ENCODE assay signal across 9 cellular contexts in the genomic region with DNA sequence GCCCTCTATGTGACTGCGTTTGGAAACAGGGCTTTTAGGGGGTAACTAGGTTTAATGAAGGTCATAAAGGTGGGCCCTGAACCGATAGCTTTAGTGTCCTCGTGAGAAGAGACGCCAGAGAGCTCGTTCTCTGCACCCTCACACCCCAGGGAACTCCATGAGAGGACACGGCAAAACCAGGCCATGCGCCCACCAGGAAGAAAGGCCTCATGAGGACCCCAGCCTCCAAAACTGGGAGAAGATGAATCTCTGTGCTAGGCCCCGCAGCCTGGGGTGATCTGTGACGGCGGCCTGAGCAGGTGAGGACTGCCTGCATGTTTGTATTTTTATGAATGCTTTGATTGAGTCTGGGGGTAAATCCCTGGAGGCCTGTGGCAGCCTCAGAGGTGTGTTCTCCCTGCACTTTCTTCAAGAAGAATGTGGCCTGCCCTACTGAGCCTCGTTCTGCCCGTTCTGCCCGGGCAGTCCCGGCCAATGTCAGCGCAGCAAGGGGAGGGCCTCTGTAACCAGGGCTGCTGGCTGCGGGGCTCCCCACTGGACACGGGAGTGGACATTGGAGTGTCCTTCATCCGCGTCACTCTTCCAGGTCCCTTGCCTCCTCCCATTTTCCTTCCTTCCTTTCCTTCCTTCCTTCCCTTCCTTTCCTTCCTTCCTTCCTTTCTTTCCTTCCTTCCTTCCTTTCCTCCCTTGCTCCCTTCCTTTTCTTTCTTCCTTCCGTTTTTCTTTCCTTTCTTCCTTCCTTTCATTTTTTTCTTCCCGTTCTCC. TPM values are rescaled to one million over a fixed set of nuclear protein-coding genes. Genes with fewer than 3 reads are reported as not detected.
DNase-seq lines count a peak whose midpoint lies in the region; ATAC-seq and TF ChIP-seq lines count a peak whose summit lies in the region.
"Had no signal": no experiment of that assay in that cellular context is flagged by ENCODE, and none has a peak within 500 bp of the region (broad histone marks: within the 10 kb centered on the region; RNA-seq: fewer than 3 reads in every experiment).

No MANE protein-coding gene starts in this region.

- H2AFZ ChIP-seq in PC-9 (no peak overlapping the region), parathyroid adenoma (peak overlapping the region; percentile 53)

- H3K27ac ChIP-seq in CD4-positive, alpha-beta memory T cell (ENCODE audit: low read depth, low read length) = peak overlapping the region; percentile 4
- H3K27ac ChIP-seq in PC-9 = peak overlapping the region; percentile 94
- peak overlapping the region; percentile 86 for H3K27ac ChIP-seq in epithelial cell of prostate
- H3K27ac ChIP-seq in parathyroid adenoma = peak overlapping the region; percentile 100
- H3K27ac ChIP-seq in effector memory CD4-positive, alpha-beta T cell (ENCODE audit: insufficient read depth, low read length, poor library complexity, severe bottlenecking) = no peak overlapping the region
- H3K27ac ChIP-seq: cardiac muscle cell had no signal

- ATAC-seq in GM19397 (IDR thresholded peaks at IDR 0.05; ENCODE audit: unreplicated experiment) = no peak

- H3K27me3 ChIP-seq in CD4-positive, alpha-beta memory T cell (ENCODE audit: insufficient read depth, low read length) = no peaks in the 10 kb centered on the region
- H3K27me3 ChIP-seq in PC-9 (ENCODE audit: insufficient read depth, low read depth) = no peaks in the 10 kb centered on the region
- H3K27me3 ChIP-seq in parathyroid adenoma (ENCODE audit: control insufficient read depth, insufficient read depth, low read length) = no peaks in the 10 kb centered on the region
- H3K27me3 ChIP-seq in effector memory CD4-positive, alpha-beta T cell (replicated peaks; ENCODE audit: control insufficient read depth, insufficient read depth, low read length, poor library complexity, severe bottlenecking) = no peaks in the 10 kb centered on the region
- H3K27me3 ChIP-seq: cardiac muscle cell had no signal

- CTCF ChIA-PET in CD4-positive, alpha-beta memory T cell (lab: Charles Lee; ENCODE audit: partially characterized antibody) = interaction anchor here (0.6 to 7.8 kb wide), 12 partner anchors 12 to 152 kb away, joined by 3 to 90 read pairs (median 5); a partner anchor contains a TSS
- CTCF ChIA-PET in PC-9 (lab: Charles Lee) = interaction anchor here (0.5 kb wide), 1 partner anchor 107 kb away, joined by 4 read pairs; no protein-coding TSS in a partner anchor

- H3K4me1 ChIP-seq in CD4-positive, alpha-beta memory T cell (ENCODE audit: insufficient read depth, low read length) = peaks cover 35% of the 10 kb centered on the region
- peaks cover 32% of the 10 kb centered on the region for H3K4me1 ChIP-seq in PC-9 (replicated peaks; ENCODE audit: insufficient read depth)
- H3K4me1 ChIP-seq in parathyroid adenoma = peaks cover 41% of the 10 kb centered on the region
- H3K4me1 ChIP-seq in effector memory CD4-positive, alpha-beta T cell (ENCODE audit: control insufficient read depth, insufficient read depth, low read length, poor library complexity, severe bottlenecking) = peaks cover 11% of the 10 kb centered on the region

- H3K36me3 Mint-ChIP-seq in CD4-positive, alpha-beta memory T cell = peaks cover 0 to 7% of the 10 kb centered on the region in 2 donors

- no peaks in the 10 kb centered on the region for H3K9me3 Mint-ChIP-seq in CD4-positive, alpha-beta memory T cell

- no peaks in the 10 kb centered on the region for H3K9me2 ChIP-seq in PC-9 (ENCODE audit: insufficient read depth)

- H3K4me3 Mint-ChIP-seq in CD4-positive, alpha-beta memory T cell = peak overlapping the region in 2 of 8 donors; percentile 5 to 10

- intact Hi-C loops in CD4-positive, alpha-beta memory T cell (cut with micrococcal nuclease) = loop anchor here (1.0 to 2.0 kb wide), 5 partner anchors 7 to 153 kb away; a partner anchor contains a TSS
- intact Hi-C loops in PC-9 (cut with micrococcal nuclease; ENCODE audit: unreplicated experiment) = loop anchor here (1.0 to 5.0 kb wide), 6 partner anchors 34 to 247 kb away; a partner anchor contains a TSS

- TSS peak; percentile 86 for BruUV-seq in PC-9 (replicated peaks; lab: Mats Ljungman, UMichigan)

- H3K36me3 ChIP-seq in CD4-positive, alpha-beta memory T cell (ENCODE audit: insufficient read depth, low read length) = no peaks in the 10 kb centered on the region
- H3K36me3 ChIP-seq in PC-9 (ENCODE audit: low read depth) (no peaks in the 10 kb centered on the region), parathyroid adenoma (ENCODE audit: control insufficient read depth, insufficient read depth, low read length) (no peaks in the 10 kb centered on the region)
- no peaks in the 10 kb centered on the region for H3K36me3 ChIP-seq in effector memory CD4-positive, alpha-beta T cell (ENCODE audit: control insufficient read depth, insufficient read depth, low read length)

- H3K4me2 ChIP-seq in PC-9 = peak overlapping the region; percentile 66
- peak overlapping the region; percentile 25 for H3K4me2 ChIP-seq in parathyroid adenoma (ENCODE audit: low read length)

- POLR2A ChIA-PET in CD4-positive, alpha-beta memory T cell (lab: Charles Lee; ENCODE audit: partially characterized antibody) = interaction anchor here (1.0 to 6.7 kb wide), 5 partner anchors 8 to 106 kb away, joined by 3 to 47 read pairs (median 3); no protein-coding TSS in a partner anchor
- POLR2A ChIA-PET in PC-9 (lab: Charles Lee; ENCODE audit: unreplicated experiment) = interaction anchor here (0.6 kb wide), 1 partner anchor 37 kb away, joined by 6 read pairs; no protein-coding TSS in a partner anchor

- no peak for DNase-seq in CD4-positive, alpha-beta memory T cell
- DNase-seq in PC-9 = peak in 1 of 2 experiments; percentile 73
- no peak for DNase-seq in epithelial cell of prostate (ENCODE audit: low read depth, low spot score)
- no peak for DNase-seq in iPS-NIHi11 (ENCODE audit: low spot score)
- no peak for DNase-seq in ecto neural progenitor cell (ENCODE audit: low spot score)
- no peak for DNase-seq in effector memory CD4-positive, alpha-beta T cell

- TF ChIP-seq CTCF in PC-9 (conservative IDR thresholded peaks at IDR 0.05) (no peak), parathyroid adenoma (IDR thresholded peaks at IDR 0.05) (no peak)

- peak overlapping the region; percentile 68 to 94 (median 86) for H3K27ac Mint-ChIP-seq in CD4-positive, alpha-beta memory T cell

- H3K79me2 ChIP-seq in PC-9 (ENCODE audit: low read depth) (no peaks in the 10 kb centered on the region), parathyroid adenoma (no peaks in the 10 kb centered on the region)

- no peaks in the 10 kb centered on the region for H3K27me3 Mint-ChIP-seq in CD4-positive, alpha-beta memory T cell

- H3K4me1 Mint-ChIP-seq in CD4-positive, alpha-beta memory T cell = peaks cover 22 to 50% (median 36%) of the 10 kb centered on the region in 4 donors

- H3F3A ChIP-seq in PC-9 (ENCODE audit: insufficient read depth, low read depth) = peaks cover 11% of the 10 kb centered on the region

- no peak overlapping the region for H3K4me3 ChIP-seq in CD4-positive, alpha-beta memory T cell (ENCODE audit: low read length in 2 of 2)
- H3K4me3 ChIP-seq in PC-9 (no peak overlapping the region), parathyroid adenoma (ENCODE audit: low read depth, low read length) (peak overlapping the region; percentile 48)
- no peak overlapping the region for H3K4me3 ChIP-seq in effector memory CD4-positive, alpha-beta T cell (ENCODE audit: insufficient read depth, low read depth, low read length, poor library complexity, severe bottlenecking)
- H3K4me3 ChIP-seq: cardiac muscle cell had no signal

- H3K9ac ChIP-seq in parathyroid adenoma = peak overlapping the region; percentile 80

- no peaks in the 10 kb centered on the region for H3K9me3 ChIP-seq in CD4-positive, alpha-beta memory T cell (ENCODE audit: control insufficient read depth in 1 of 2, low read length in 2 of 2)
- no peaks in the 10 kb centered on the region for H3K9me3 ChIP-seq in PC-9 (ENCODE audit: insufficient read depth, low read depth)
- H3K9me3 ChIP-seq in parathyroid adenoma (ENCODE audit: control insufficient read depth, low read length) = no peaks in the 10 kb centered on the region
- no peaks in the 10 kb centered on the region for H3K9me3 ChIP-seq in effector memory CD4-positive, alpha-beta T cell (ENCODE audit: control insufficient read depth, low read length)

- no peaks in the 10 kb centered on the region for H4K20me1 ChIP-seq in PC-9 (ENCODE audit: insufficient read depth)

RNA-seq across cellular contexts. Expression of a gene that starts 6.8 kb away (rescaled TPM):
- 100 to 1,000 TPM; 367 to 399 TPM for total RNA-seq in CD4-positive, alpha-beta memory T cell
- 10 to 100 TPM; 11.2 to 67.9 TPM for polyA plus RNA-seq in CD4-positive, alpha-beta memory T cell
- 179 and 207 TPM in 2 replicates for total RNA-seq in PC-9 (2021)

RNA-seq across cellular contexts. Expression of a gene that starts 33.6 kb away (rescaled TPM):
- 100 to 1,000 TPM; 121 to 126 TPM for total RNA-seq in CD4-positive, alpha-beta memory T cell
- 10 to 100 TPM in 1 of 2 donors, 1 to 10 TPM in 1; 6.3 to 10.6 TPM for polyA plus RNA-seq in CD4-positive, alpha-beta memory T cell
- total RNA-seq in PC-9 (2021) = 12.4 and 14.1 TPM in 2 replicates

RNA-seq across cellular contexts. Expression of a gene that starts 33.7 kb away (rescaled TPM):
- total RNA-seq in CD4-positive, alpha-beta memory T cell = 100 to 1,000 TPM; 189 to 198 TPM
- 10 to 100 TPM; 37.8 to 58.6 TPM for polyA plus RNA-seq in CD4-positive, alpha-beta memory T cell
- 28.4 and 45.4 TPM in 2 replicates for total RNA-seq in PC-9 (2021)
